23 cellular contexts compared by ENCODE assay signal in the genomic region with DNA sequence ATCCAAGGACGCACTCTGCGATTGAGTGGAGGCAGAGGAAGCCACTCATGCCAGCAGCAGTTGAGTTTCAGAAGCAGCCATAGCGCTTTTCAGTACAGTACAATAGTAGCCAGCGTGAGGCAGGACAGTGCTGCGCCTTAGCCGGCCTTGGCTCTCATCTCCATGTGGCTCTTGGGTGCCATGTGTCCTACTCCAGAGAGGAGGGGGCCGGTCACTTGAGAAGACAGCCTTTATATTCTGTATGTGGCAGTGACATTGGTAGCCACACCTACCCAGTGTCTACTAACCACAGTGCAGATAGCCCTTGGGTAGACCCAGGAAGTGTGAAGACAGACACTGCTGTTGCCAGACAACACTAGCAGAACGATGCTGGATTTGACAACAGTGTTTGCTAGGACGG. TPM values are rescaled to one million over a fixed set of nuclear protein-coding genes. Genes with fewer than 3 reads are reported as not detected.
A peak's percentile ranks its signal among the peaks of the same experiment; 100 is the strongest.
DNase-seq lines count a peak whose midpoint lies in the region; ATAC-seq, FAIRE-seq and TF ChIP-seq lines count a peak whose summit lies in the region.
"Had no signal": no experiment of that assay in that cellular context is flagged by ENCODE, and none has a peak within 500 bp of the region (broad histone marks: within the 10 kb centered on the region; RNA-seq: fewer than 3 reads in every experiment).

No MANE protein-coding gene starts in this region.

- no peak overlapping the region for H3K9ac ChIP-seq in kidney (ENCODE audit: low read length in 2 of 2)

- H3K9me3 Mint-ChIP-seq in activated CD8-positive, alpha-beta memory T cell treated with anti-CD3 and anti-CD28 coated beads, Interleukin-2, amount 10 ng/mL, durations not matched to agents 7 days and 5 days (ENCODE audit: low read depth) = no peaks in the 10 kb centered on the region
- no peaks in the 10 kb centered on the region for H3K9me3 Mint-ChIP-seq in CD8-positive, alpha-beta T cell
- no peaks in the 10 kb centered on the region for H3K9me3 Mint-ChIP-seq in activated T-helper 2 cell treated with anti-CD3 and anti-CD28 coated beads, Interferon-gamma antibody, Interleukin-2, Interleukin-4, amounts not matched to agents 10 μg/mL and 5 μg/mL and 100 μg/mL, durations not matched to agents 14 hours and 24 hours and 36 hours
- H3K9me3 Mint-ChIP-seq in mesothelial cell of epicardium = no peaks in the 10 kb centered on the region
- H3K9me3 Mint-ChIP-seq: HFFc6, type B pancreatic cell had no signal

- H3K36me3 ChIP-seq in CD8-positive, alpha-beta T cell (ENCODE audit: insufficient read depth, low read length) = peaks cover 16% of the 10 kb centered on the region
- H3K36me3 ChIP-seq in kidney (ENCODE audit: control insufficient read depth in 1 of 2, insufficient read depth in 2 of 2, low read length in 2 of 2) = peaks cover 24 to 28% of the 10 kb centered on the region in 2 donors

- no peaks in the 10 kb centered on the region for H3K27me3 ChIP-seq in CD8-positive, alpha-beta T cell (ENCODE audit: insufficient read depth, low read length)
- H3K27me3 ChIP-seq: hepatocyte, SJCRH30 had no signal

- intact Hi-C loops in CD8-positive, alpha-beta T cell (cut with DNase I, micrococcal nuclease) = no loop called here
- intact Hi-C loops in activated T-helper 2 cell treated with anti-CD3 and anti-CD28 coated beads, Interferon-gamma antibody, Interleukin-2, Interleukin-4, amounts not matched to agents 10 μg/mL and 5 μg/mL and 100 μg/mL, durations not matched to agents 14 hours and 24 hours and 36 hours (cut with micrococcal nuclease) = no loop called here
- intact Hi-C loops in kidney (cut with DNase I) = no loop called here

- H3K4me3 ChIP-seq in CD8-positive, alpha-beta T cell (ENCODE audit: low read depth, low read length) = no peak overlapping the region
- H3K4me3 ChIP-seq in kidney (ENCODE audit: low read length in 2 of 2) = no peak overlapping the region
- H3K4me3 ChIP-seq: A549, hepatocyte, SJCRH30 had no signal

- peak overlapping the region; percentile 11 for H3K27ac ChIP-seq in CD8-positive, alpha-beta T cell (ENCODE audit: low read depth, low read length)
- no peak overlapping the region for H3K27ac ChIP-seq in kidney (ENCODE audit: low read depth in 2 of 2, low read length in 2 of 2)
- H3K27ac ChIP-seq: A549, C4-2B, hepatocyte, SJCRH30 had no signal

- no peak for TF ChIP-seq CTCF in CD8-positive, alpha-beta T cell (IDR thresholded peaks at IDR 0.05)
- TF ChIP-seq CTCF in kidney (IDR thresholded peaks at IDR 0.05; ENCODE audit: borderline replicate concordance, extremely low read depth, insufficient read depth) = no peak
- no peak for TF ChIP-seq CTCF in mesothelial cell of epicardium (IDR thresholded peaks at IDR 0.05; ENCODE audit: unreplicated experiment)

- peaks cover 38% of the 10 kb centered on the region for H3K4me1 ChIP-seq in CD8-positive, alpha-beta T cell (ENCODE audit: insufficient read depth, low read length)
- H3K4me1 ChIP-seq in kidney (ENCODE audit: control insufficient read depth in 1 of 2, insufficient read depth in 1 of 2, low read depth in 1 of 2, low read length in 2 of 2) = peaks cover 0 to 3% of the 10 kb centered on the region in 2 donors
- H3K4me1 ChIP-seq: A549 had no signal

- H3K36me3 Mint-ChIP-seq in activated CD8-positive, alpha-beta memory T cell treated with anti-CD3 and anti-CD28 coated beads, Interleukin-2, amount 10 ng/mL, durations not matched to agents 7 days and 5 days = peaks cover 27% of the 10 kb centered on the region
- H3K36me3 Mint-ChIP-seq in CD8-positive, alpha-beta T cell = peaks cover 47% of the 10 kb centered on the region
- peaks cover 52% of the 10 kb centered on the region for H3K36me3 Mint-ChIP-seq in activated T-helper 2 cell treated with anti-CD3 and anti-CD28 coated beads, Interferon-gamma antibody, Interleukin-2, Interleukin-4, amounts not matched to agents 10 μg/mL and 5 μg/mL and 100 μg/mL, durations not matched to agents 14 hours and 24 hours and 36 hours (ENCODE audit: low read depth)
- H3K36me3 Mint-ChIP-seq in mesothelial cell of epicardium = peaks cover 33% of the 10 kb centered on the region

- ATAC-seq in activated CD8-positive, alpha-beta memory T cell treated with anti-CD3 and anti-CD28 coated beads, Interleukin-2, amount 10 ng/mL, durations not matched to agents 7 days and 5 days = peak; percentile 38
- ATAC-seq in CD8-positive, alpha-beta T cell = no peak
- ATAC-seq: A549 had no signal

- CTCF ChIA-PET in activated CD8-positive, alpha-beta memory T cell treated with anti-CD3 and anti-CD28 coated beads, Interleukin-2, amount 10 ng/mL, durations not matched to agents 7 days and 5 days (lab: Charles Lee) = interaction anchor here (1.6 to 1.9 kb wide), 2 partner anchors 37 to 55 kb away, joined by 4 read pairs; no protein-coding TSS in a partner anchor
- CTCF ChIA-PET in CD8-positive, alpha-beta T cell (lab: Charles Lee) = interaction anchor here (1.2 to 1.4 kb wide), 2 partner anchors 12 to 103 kb away, joined by 4 to 6 read pairs; no protein-coding TSS in a partner anchor

- H3K27me3 Mint-ChIP-seq in activated CD8-positive, alpha-beta memory T cell treated with anti-CD3 and anti-CD28 coated beads, Interleukin-2, amount 10 ng/mL, durations not matched to agents 7 days and 5 days = no peaks in the 10 kb centered on the region
- no peaks in the 10 kb centered on the region for H3K27me3 Mint-ChIP-seq in CD8-positive, alpha-beta T cell (ENCODE audit: low read depth)
- no peaks in the 10 kb centered on the region for H3K27me3 Mint-ChIP-seq in activated T-helper 2 cell treated with anti-CD3 and anti-CD28 coated beads, Interferon-gamma antibody, Interleukin-2, Interleukin-4, amounts not matched to agents 10 μg/mL and 5 μg/mL and 100 μg/mL, durations not matched to agents 14 hours and 24 hours and 36 hours (ENCODE audit: low read depth)
- no peaks in the 10 kb centered on the region for H3K27me3 Mint-ChIP-seq in mesothelial cell of epicardium (ENCODE audit: low read depth)
- H3K27me3 Mint-ChIP-seq: type B pancreatic cell had no signal

- peak; percentile 68 for DNase-seq in activated CD8-positive, alpha-beta memory T cell treated with anti-CD3 and anti-CD28 coated beads, Interleukin-2, amount 10 ng/mL, durations not matched to agents 7 days and 5 days
- no peak for DNase-seq in activated CD8-positive, alpha-beta memory T cell treated with anti-CD3 and anti-CD28 coated beads, Interleukin-2, amount 50 U/mL, for 48 hours
- no peak for DNase-seq in CD8-positive, alpha-beta T cell
- DNase-seq in activated T-helper 2 cell treated with anti-CD3 and anti-CD28 coated beads, Interferon-gamma antibody, Interleukin-2, Interleukin-4, amounts not matched to agents 10 μg/mL and 5 μg/mL and 100 μg/mL, durations not matched to agents 14 hours and 24 hours and 36 hours (ENCODE audit: low spot score) = no peak
- DNase-seq in kidney = peak; percentile 42
- DNase-seq in A172 (ENCODE audit: low spot score) = no peak
- DNase-seq in NCI-H1048 (lab: John Stamatoyannopoulos, UW) = no peak
- no peak for DNase-seq in mesothelial cell of epicardium (ENCODE audit: low spot score in 2 of 2, unreplicated experiment in 2 of 2)
- DNase-seq: aorta; DMS53; HFFc6; islet precursor cell; Karpas-422; NCI-H1092 treated with DMSO at 0.1 percent for 48 hours; NCI-H2081 treated with DMSO at 0.1 percent for 48 hours; NCI-H510A treated with DMSO at 0.1 percent for 48 hours; SJCRH30; stimulated activated CD4-positive, alpha-beta T cell treated with anti-CD3 and anti-CD28 coated beads, Interleukin-12 subunit alpha, Interleukin-12 subunit beta, amount 100 ng/mL, for 4 hours; T-helper 9 cell had no signal

- FAIRE-seq in kidney (lab: Jason Lieb, UNC) = no peak
- FAIRE-seq: A549 had no signal

- H3K4me1 Mint-ChIP-seq in activated CD8-positive, alpha-beta memory T cell treated with anti-CD3 and anti-CD28 coated beads, Interleukin-2, amount 10 ng/mL, durations not matched to agents 7 days and 5 days = peaks cover 41% of the 10 kb centered on the region
- H3K4me1 Mint-ChIP-seq in CD8-positive, alpha-beta T cell (ENCODE audit: low read depth) = peaks cover 31% of the 10 kb centered on the region
- H3K4me1 Mint-ChIP-seq in activated T-helper 2 cell treated with anti-CD3 and anti-CD28 coated beads, Interferon-gamma antibody, Interleukin-2, Interleukin-4, amounts not matched to agents 10 μg/mL and 5 μg/mL and 100 μg/mL, durations not matched to agents 14 hours and 24 hours and 36 hours (ENCODE audit: low read depth) = peaks cover 24% of the 10 kb centered on the region
- peaks cover 11% of the 10 kb centered on the region for H3K4me1 Mint-ChIP-seq in mesothelial cell of epicardium

- POLR2A ChIA-PET in CD8-positive, alpha-beta T cell (lab: Charles Lee) = interaction anchor here (1.6 kb wide), 1 partner anchor 22 kb away, joined by 6 read pairs; no protein-coding TSS in a partner anchor

- no peaks in the 10 kb centered on the region for H3K9me3 ChIP-seq in CD8-positive, alpha-beta T cell (ENCODE audit: low read length)
- no peaks in the 10 kb centered on the region for H3K9me3 ChIP-seq in kidney (ENCODE audit: control insufficient read depth in 1 of 2, low read length in 2 of 2)
- H3K9me3 ChIP-seq: A549, SJCRH30 had no signal

- peak overlapping the region; percentile 88 for H3K27ac Mint-ChIP-seq in activated CD8-positive, alpha-beta memory T cell treated with anti-CD3 and anti-CD28 coated beads, Interleukin-2, amount 10 ng/mL, durations not matched to agents 7 days and 5 days
- peak overlapping the region; percentile 90 for H3K27ac Mint-ChIP-seq in CD8-positive, alpha-beta T cell
- H3K27ac Mint-ChIP-seq in activated T-helper 2 cell treated with anti-CD3 and anti-CD28 coated beads, Interferon-gamma antibody, Interleukin-2, Interleukin-4, amounts not matched to agents 10 μg/mL and 5 μg/mL and 100 μg/mL, durations not matched to agents 14 hours and 24 hours and 36 hours = peak overlapping the region; percentile 85
- no peak overlapping the region for H3K27ac Mint-ChIP-seq in mesothelial cell of epicardium
- H3K27ac Mint-ChIP-seq: HFFc6, type B pancreatic cell had no signal

- peak overlapping the region; percentile 51 for H3K4me3 Mint-ChIP-seq in activated CD8-positive, alpha-beta memory T cell treated with anti-CD3 and anti-CD28 coated beads, Interleukin-2, amount 10 ng/mL, durations not matched to agents 7 days and 5 days
- H3K4me3 Mint-ChIP-seq in CD8-positive, alpha-beta T cell = peak overlapping the region; percentile 66
- H3K4me3 Mint-ChIP-seq in activated T-helper 2 cell treated with anti-CD3 and anti-CD28 coated beads, Interferon-gamma antibody, Interleukin-2, Interleukin-4, amounts not matched to agents 10 μg/mL and 5 μg/mL and 100 μg/mL, durations not matched to agents 14 hours and 24 hours and 36 hours (ENCODE audit: low read depth) = no peak overlapping the region
- no peak overlapping the region for H3K4me3 Mint-ChIP-seq in mesothelial cell of epicardium
- H3K4me3 Mint-ChIP-seq: HFFc6, type B pancreatic cell had no signal

RNA-seq across cellular contexts. Expression of gene FAM78A, which starts 42.3 kb away (rescaled TPM):
- total RNA-seq in activated CD8-positive, alpha-beta memory T cell treated with anti-CD3 and anti-CD28 coated beads, Interleukin-2, amount 10 ng/mL, durations not matched to agents 7 days and 5 days = 10 to 100 TPM; 76.8 to 80.0 TPM
- total RNA-seq in CD8-positive, alpha-beta T cell = 10 to 100 TPM; 44.0 to 44.2 TPM
- total RNA-seq in activated T-helper 2 cell treated with anti-CD3 and anti-CD28 coated beads, Interferon-gamma antibody, Interleukin-2, Interleukin-4, amounts not matched to agents 10 μg/mL and 5 μg/mL and 100 μg/mL, durations not matched to agents 14 hours and 24 hours and 36 hours = 55.3 and 55.5 TPM in 2 replicates
- total RNA-seq in kidney (6.1 TPM), mesothelial cell of epicardium (0.54 to 0.80 TPM (median 0.64 TPM) in 3 replicates)
- polyA plus RNA-seq in kidney (ENCODE audit: insufficient read depth, low read depth, low replicate concordance) = 1.6 TPM
- total RNA-seq in A172 (2014; rRNA removed; shearing (Covaris generic)) = 1.8 and 2.5 TPM in 2 replicates
- polyA plus RNA-seq: hepatocyte had no signal

RNA-seq across cellular contexts. Expression of gene PLPP7, which starts 55.5 kb away (rescaled TPM):
- total RNA-seq in activated CD8-positive, alpha-beta memory T cell treated with anti-CD3 and anti-CD28 coated beads, Interleukin-2, amount 10 ng/mL, durations not matched to agents 7 days and 5 days = not detected
- total RNA-seq in CD8-positive, alpha-beta T cell = not detected
- 0.21 TPM in 1 of 2 replicates, not detected in the other for total RNA-seq in activated T-helper 2 cell treated with anti-CD3 and anti-CD28 coated beads, Interferon-gamma antibody, Interleukin-2, Interleukin-4, amounts not matched to agents 10 μg/mL and 5 μg/mL and 100 μg/mL, durations not matched to agents 14 hours and 24 hours and 36 hours
- 4.0 TPM for total RNA-seq in kidney
- 5.5 TPM for polyA plus RNA-seq in kidney (ENCODE audit: insufficient read depth, low read depth, low replicate concordance)
- total RNA-seq in A172 (2014; rRNA removed; shearing (Covaris generic)) = 0.14 and 1.0 TPM in 2 replicates
- total RNA-seq in mesothelial cell of epicardium = 0.60 to 1.1 TPM (median 0.79 TPM) in 3 replicates

Comparison
In these comparisons a context has a peak if more than half of its experiments do, and no peak if none do; other contexts are left out.
1. DNase-seq: peak in activated CD8-positive, alpha-beta memory T cell treated with anti-CD3 and anti-CD28 coated beads, Interleukin-2, amount 10 ng/mL, durations not matched to agents 7 days and 5 days (single experiment) and kidney (single experiment); none in activated CD8-positive, alpha-beta memory T cell treated with anti-CD3 and anti-CD28 coated beads, Interleukin-2, amount 50 U/mL, for 48 hours (single experiment), CD8-positive, alpha-beta T cell (0 of 7), activated T-helper 2 cell treated with anti-CD3 and anti-CD28 coated beads, Interferon-gamma antibody, Interleukin-2, Interleukin-4, amounts not matched to agents 10 μg/mL and 5 μg/mL and 100 μg/mL, durations not matched to agents 14 hours and 24 hours and 36 hours (single experiment), A172 (single experiment), NCI-H1048 (single experiment) and mesothelial cell of epicardium (0 of 2).
2. H3K4me3 Mint-ChIP-seq: peak in activated CD8-positive, alpha-beta memory T cell treated with anti-CD3 and anti-CD28 coated beads, Interleukin-2, amount 10 ng/mL, durations not matched to agents 7 days and 5 days (single experiment) and CD8-positive, alpha-beta T cell (single experiment); none in activated T-helper 2 cell treated with anti-CD3 and anti-CD28 coated beads, Interferon-gamma antibody, Interleukin-2, Interleukin-4, amounts not matched to agents 10 μg/mL and 5 μg/mL and 100 μg/mL, durations not matched to agents 14 hours and 24 hours and 36 hours (single experiment) and mesothelial cell of epicardium (single experiment).